Comparison of ENCODE assay signal across 1 cellular context in genomic region chr17:10197362-10197720, GRCh38.
TF ChIP-seq lines count a peak whose summit lies in the region.

No MANE protein-coding gene starts in this region.

TF ChIP-seq in H1, 55 proteins besides CTCF, POLR2A, EP300 and RAD21 (continued from another document):
- TF ChIP-seq HDAC2 (IDR thresholded peaks at IDR 0.05; ENCODE audit: borderline replicate concordance in 1 of 2, low read depth in 2 of 2, low read length in 2 of 2) (no peak), POU5F1 (IDR thresholded peaks at IDR 0.05; ENCODE audit: low read depth, low read length) (no peak), EZH2 (IDR thresholded peaks at IDR 0.05; ENCODE audit: low read depth, low read length, severe bottlenecking) (no peak), NRF1 (IDR thresholded peaks at IDR 0.05; ENCODE audit: low read depth, low read length) (no peak), TEAD4 (IDR thresholded peaks at IDR 0.05; ENCODE audit: low read depth, low read length) (no peak), CHD2 (IDR thresholded peaks at IDR 0.05; ENCODE audit: low read length) (no peak), CBX5 (IDR thresholded peaks at IDR 0.05; ENCODE audit: low read depth, low read length) (no peak), YY1 (IDR thresholded peaks at IDR 0.05; ENCODE audit: low read depth, low read length) (no peak), SIRT6 (IDR thresholded peaks at IDR 0.05; ENCODE audit: low read length) (no peak), CREB1 (IDR thresholded peaks at IDR 0.05) (no peak), BCL11A (IDR thresholded peaks at IDR 0.05; ENCODE audit: low read depth in 2 of 2, low read length in 2 of 2) (no peak), JUN (IDR thresholded peaks at IDR 0.05; ENCODE audit: low read depth, low read length) (no peak), ZNF274 (IDR thresholded peaks at IDR 0.05; ENCODE audit: borderline replicate concordance, extremely low read depth, low read length) (no peak), POLR2AphosphoS5 (IDR thresholded peaks at IDR 0.05; ENCODE audit: low read depth, low read length) (no peak), MAFK (IDR thresholded peaks at IDR 0.05; ENCODE audit: low read depth, low read length) (no peak)
